ENCODE assay signal across 9 cellular contexts in genomic region chr13:50969691-50970090, GRCh38.
A peak's percentile ranks its signal among the peaks of the same experiment; 100 is the strongest.
DNase-seq lines count a peak whose midpoint lies in the region; ATAC-seq and TF ChIP-seq lines count a peak whose summit lies in the region.
"Had no signal": no experiment of that assay in that cellular context is flagged by ENCODE, and none has a peak within 500 bp of the region (broad histone marks: within the 10 kb centered on the region; RNA-seq: fewer than 3 reads in every experiment).

No MANE protein-coding gene starts in this region.

- H3K79me2 ChIP-seq in OCI-LY7 (ENCODE audit: insufficient read depth, low read depth, low read length) = no peaks in the 10 kb centered on the region

- H4K20me1 ChIP-seq in OCI-LY7 (ENCODE audit: insufficient read depth, low read length) = no peaks in the 10 kb centered on the region

- CTCF ChIA-PET in OCI-LY7 (lab: Charles Lee; ENCODE audit: unreplicated experiment) = no interaction called here

- DNase-seq in NCI-H345 (lab: John Stamatoyannopoulos, UW) (peak; percentile 30), NCI-H345 treated with DMSO at 0.1 percent for 48 hours (lab: John Stamatoyannopoulos, UW; ENCODE audit: unreplicated experiment) (no peak), NCI-H748 (lab: John Stamatoyannopoulos, UW; ENCODE audit: unreplicated experiment) (peak; percentile 75), chondrocyte (ENCODE audit: low spot score) (no peak), renal cortical epithelial cell (ENCODE audit: low read depth) (peak; percentile 8), OCI-LY7 (ENCODE audit: low spot score) (no peak)
- no peak for DNase-seq in stimulated activated CD4-positive, alpha-beta T cell treated with anti-CD3 and anti-CD28 coated beads, Interleukin-2, amount 100 ng/mL, for 24 hours
- DNase-seq: activated CD4-positive, alpha-beta T cell treated with anti-CD3 and anti-CD28 coated beads for 4 hours had no signal

- no peaks in the 10 kb centered on the region for H3K4me1 ChIP-seq in OCI-LY7 (ENCODE audit: insufficient read depth, low read length, poor library complexity, severe bottlenecking)

- TF ChIP-seq CTCF in chondrocyte (IDR thresholded peaks at IDR 0.05) (peak; percentile 41), OCI-LY7 (conservative IDR thresholded peaks at IDR 0.05; ENCODE audit: low read length) (no peak)

- no peaks in the 10 kb centered on the region for H3K27me3 Mint-ChIP-seq in chondrocyte (ENCODE audit: low read depth)

- peaks cover 8% of the 10 kb centered on the region for H3K4me1 Mint-ChIP-seq in chondrocyte (ENCODE audit: low read depth)

- no peak overlapping the region for H3K27ac Mint-ChIP-seq in chondrocyte (ENCODE audit: unreplicated experiment)

- no peak overlapping the region for H2AFZ ChIP-seq in OCI-LY7 (ENCODE audit: low read length)

- peaks cover 13% of the 10 kb centered on the region for H3K36me3 Mint-ChIP-seq in chondrocyte (ENCODE audit: low read depth)

- no peak overlapping the region for H3K4me3 ChIP-seq in OCI-LY7 (ENCODE audit: low read depth, low read length, poor library complexity, severe bottlenecking)

- intact Hi-C loops in OCI-LY7 (cut with micrococcal nuclease; ENCODE audit: unreplicated experiment) = no loop called here

- no peak overlapping the region for H3K4me2 ChIP-seq in OCI-LY7 (ENCODE audit: low read length)

- no peak overlapping the region for H3K27ac ChIP-seq in OCI-LY7 (ENCODE audit: low read depth, low read length, poor library complexity, severe bottlenecking)

- no peaks in the 10 kb centered on the region for H3K9me3 Mint-ChIP-seq in chondrocyte (ENCODE audit: low read depth)

- H3K4me3 Mint-ChIP-seq in chondrocyte (ENCODE audit: unreplicated experiment) = no peak overlapping the region

- BruUV-seq in OCI-LY7 (replicated peaks; lab: Mats Ljungman, UMichigan) = no TSS peak

- H3K9me2 ChIP-seq in OCI-LY7 (ENCODE audit: insufficient read depth, low read length) = no peaks in the 10 kb centered on the region

- no peak for ATAC-seq in HG02678 (IDR thresholded peaks at IDR 0.05; ENCODE audit: unreplicated experiment)

- POLR2A ChIA-PET in OCI-LY7 (lab: Charles Lee) = interaction anchor here (0.5 kb wide), 1 partner anchor 886 kb away, joined by 3 read pairs; no protein-coding TSS in a partner anchor

- no peaks in the 10 kb centered on the region for H3K9me3 ChIP-seq in OCI-LY7 (ENCODE audit: low read length)

- H3K36me3 ChIP-seq in OCI-LY7 (ENCODE audit: insufficient read depth, low read length) = peaks cover 91% of the 10 kb centered on the region

Comparison
In these comparisons a context has a peak if more than half of its experiments do, and no peak if none do; other contexts are left out.
1. DNase-seq: peak in NCI-H345 (single experiment), NCI-H748 (single experiment) and renal cortical epithelial cell (single experiment); none in NCI-H345 treated with DMSO at 0.1 percent for 48 hours (single experiment), chondrocyte (single experiment), stimulated activated CD4-positive, alpha-beta T cell treated with anti-CD3 and anti-CD28 coated beads, Interleukin-2, amount 100 ng/mL, for 24 hours (0 of 2) and OCI-LY7 (single experiment).